Comparison of ENCODE assay signal across 9 cellular contexts in genomic region chr3:166837535-166837934, GRCh38.
DNase-seq lines count a peak whose midpoint lies in the region; ATAC-seq and TF ChIP-seq lines count a peak whose summit lies in the region.
"Had no signal": no experiment of that assay in that cellular context is flagged by ENCODE, and none has a peak within 500 bp of the region (broad histone marks: within the 10 kb centered on the region; RNA-seq: fewer than 3 reads in every experiment).

No MANE protein-coding gene starts in this region.

- H3K27ac Mint-ChIP-seq in chondrocyte (ENCODE audit: unreplicated experiment), result no peak overlapping the region

- H3K27me3 ChIP-seq in MG63, result no peaks in the 10 kb centered on the region

- H3K27me3 Mint-ChIP-seq in chondrocyte (ENCODE audit: low read depth), result peaks cover 2% of the 10 kb centered on the region

- peak; percentile 76 for TF ChIP-seq CTCF in chondrocyte (IDR thresholded peaks at IDR 0.05)

- no peaks in the 10 kb centered on the region for H3K9me3 Mint-ChIP-seq in chondrocyte (ENCODE audit: low read depth)

- ATAC-seq in GM19351 (IDR thresholded peaks at IDR 0.05; ENCODE audit: unreplicated experiment), result peak; percentile 69
- ATAC-seq in stimulated activated naive CD8-positive, alpha-beta T cell treated with anti-CD3 and anti-CD28 coated beads, Interleukin-15, Interleukin-2, amounts not matched to agents 100 U/mL and 50 U/mL, for 24 hours, result no peak

- no peaks in the 10 kb centered on the region for H3K36me3 ChIP-seq in MG63

- in situ Hi-C loops in ACHN (cut with HindIII; ENCODE audit: low pct_ligation_motif_present, low pct_unique_long_range_greater_than_20kb, low sequenced_read_pairs), result no loop called here

- H3K4me3 Mint-ChIP-seq in chondrocyte (ENCODE audit: unreplicated experiment), result no peak overlapping the region

- no peak overlapping the region for H3K4me3 ChIP-seq in MG63

- no peaks in the 10 kb centered on the region for H3K36me3 Mint-ChIP-seq in chondrocyte (ENCODE audit: low read depth)

- no peaks in the 10 kb centered on the region for H3K9me3 ChIP-seq in MG63

- DNase-seq in ACHN, result peak; percentile 46
- peak; percentile 35 for DNase-seq in NCI-H146 (lab: John Stamatoyannopoulos, UW)
- no peak for DNase-seq in chondrocyte (ENCODE audit: low spot score)
- DNase-seq in AG08395 (ENCODE audit: low spot score), result no peak
- no peak for DNase-seq in stimulated activated naive CD8-positive, alpha-beta T cell treated with anti-CD3 and anti-CD28 coated beads, Interleukin-15, Interleukin-2, amounts not matched to agents 100 U/mL and 50 U/mL, for 24 hours
- DNase-seq in MG63, result no peak
- DNase-seq in medulla oblongata (ENCODE audit: extremely low spot score), result no peak
- DNase-seq: NCI-H2227 treated with DMSO at 0.1 percent for 48 hours had no signal

- no peaks in the 10 kb centered on the region for H3K4me1 Mint-ChIP-seq in chondrocyte (ENCODE audit: low read depth)

Comparison
In these comparisons a context has a peak if more than half of its experiments do, and no peak if none do; other contexts are left out.
1. DNase-seq: peak in ACHN (single experiment) and NCI-H146 (single experiment); none in chondrocyte (single experiment), AG08395 (single experiment), stimulated activated naive CD8-positive, alpha-beta T cell treated with anti-CD3 and anti-CD28 coated beads, Interleukin-15, Interleukin-2, amounts not matched to agents 100 U/mL and 50 U/mL, for 24 hours (single experiment), MG63 (single experiment) and medulla oblongata (single experiment).